26 cellular contexts compared by ENCODE assay signal in genomic region chr4:6443035-6444023, GRCh38. TPM values are rescaled to one million over a fixed set of nuclear protein-coding genes. Genes with fewer than 3 reads are reported as not detected.
A peak's percentile ranks its signal among the peaks of the same experiment; 100 is the strongest.
DNase-seq lines count a peak whose midpoint lies in the region; ATAC-seq and TF ChIP-seq lines count a peak whose summit lies in the region.
"Had no signal": no experiment of that assay in that cellular context is flagged by ENCODE, and none has a peak within 500 bp of the region (broad histone marks: within the 10 kb centered on the region; RNA-seq: fewer than 3 reads in every experiment).

No MANE protein-coding gene starts in this region.

- peaks cover 5% of the 10 kb centered on the region for H3K36me3 Mint-ChIP-seq in effector memory CD8-positive, alpha-beta T cell (ENCODE audit: insufficient read depth)
- H3K36me3 Mint-ChIP-seq: mesothelial cell of epicardium; naive B cell; stimulated activated memory B cell treated with anti-CD40 and anti-IgM and Interleukin-4, amounts not matched to agents 10 μg/mL and 1 μg/mL and 100 μg/mL, for 72 hours had no signal

- no peak for ATAC-seq in left ventricle myocardium superior
- peak; percentile 57 for ATAC-seq in effector memory CD8-positive, alpha-beta T cell (replicated peaks)
- no peak for ATAC-seq in GM21390 (IDR thresholded peaks at IDR 0.05; ENCODE audit: unreplicated experiment)
- ATAC-seq in GM18520 (IDR thresholded peaks at IDR 0.05; ENCODE audit: unreplicated experiment), result no peak
- no peak for ATAC-seq in lower lobe of right lung
- ATAC-seq: stimulated activated memory B cell treated with anti-CD40 and anti-IgM and Interleukin-4, amounts not matched to agents 10 μg/mL and 1 μg/mL and 100 μg/mL, for 72 hours had no signal

- no peaks in the 10 kb centered on the region for H3K9me3 Mint-ChIP-seq in effector memory CD8-positive, alpha-beta T cell
- H3K9me3 Mint-ChIP-seq: activated B cell treated with CpG ODN at 0.5 μM for 24 hours; activated T-helper 1 cell treated with anti-CD3 and anti-CD28 coated beads, Interleukin-12 subunit alpha, Interleukin-12 subunit beta, Interleukin-2, Interleukin-4 antibody, amounts not matched to agents 30 ng/mL and 10 ng/mL and 1 ng/mL, durations not matched to agents 14 hours and 24 hours and 36 hours; mesothelial cell of epicardium; stimulated activated memory B cell treated with anti-CD40 and anti-IgM and Interleukin-4, amounts not matched to agents 10 μg/mL and 1 μg/mL and 100 μg/mL, for 72 hours had no signal

- peak overlapping the region in 1 of 2 donors; percentile 26 for H3K4me3 Mint-ChIP-seq in effector memory CD8-positive, alpha-beta T cell
- H3K4me3 Mint-ChIP-seq: activated B cell treated with CpG ODN at 0.5 μM for 24 hours; activated T-helper 1 cell treated with anti-CD3 and anti-CD28 coated beads, Interleukin-12 subunit alpha, Interleukin-12 subunit beta, Interleukin-2, Interleukin-4 antibody, amounts not matched to agents 30 ng/mL and 10 ng/mL and 1 ng/mL, durations not matched to agents 14 hours and 24 hours and 36 hours; mesothelial cell of epicardium; naive B cell; stimulated activated memory B cell treated with anti-CD40 and anti-IgM and Interleukin-4, amounts not matched to agents 10 μg/mL and 1 μg/mL and 100 μg/mL, for 72 hours had no signal

- H3K36me3 ChIP-seq in lower lobe of right lung, result no peaks in the 10 kb centered on the region
- H3K36me3 ChIP-seq: adrenal gland, MG63, SJCRH30 had no signal

- H3K9me3 ChIP-seq in lower lobe of right lung, result no peaks in the 10 kb centered on the region
- H3K9me3 ChIP-seq: adrenal gland, MG63, SJCRH30 had no signal

- H3K4me3 ChIP-seq in lower lobe of right lung, result no peak overlapping the region
- H3K4me3 ChIP-seq: adrenal gland, MG63, SJCRH30 had no signal

- DNase-seq in cardiac septum (ENCODE audit: low spot score) (peak; percentile 50), left ventricle myocardium superior (no peak), NCI-H2171 (lab: John Stamatoyannopoulos, UW) (peak; percentile 60), lower lobe of right lung (no peak), CD1c-positive myeloid dendritic cell (ENCODE audit: extremely low spot score) (no peak)
- no peak for DNase-seq in effector memory CD8-positive, alpha-beta T cell
- DNase-seq: activated B cell treated with CpG ODN at 0.5 μM for 24 hours; activated CD8-positive, alpha-beta memory T cell treated with anti-CD3 and anti-CD28 coated beads, Interleukin-2, amount 50 U/mL, for 48 hours; activated naive CD4-positive, alpha-beta T cell treated with Interleukin-2 at 50 U/mL for 16 hours; COR-L47; DND-41; KBM-7; kidney; MG63; naive B cell; NCI-H2081 treated with DMSO at 0.1 percent for 48 hours; NCI-H774; SJCRH30; trophoblast cell had no signal

- H3K27me3 Mint-ChIP-seq in effector memory CD8-positive, alpha-beta T cell, result peaks cover 28 to 67% of the 10 kb centered on the region in 2 donors

- peaks cover 8 to 10% of the 10 kb centered on the region in 2 donors for H3K4me1 Mint-ChIP-seq in effector memory CD8-positive, alpha-beta T cell (ENCODE audit: low read depth in 2 of 2)
- H3K4me1 Mint-ChIP-seq: activated B cell treated with CpG ODN at 0.5 μM for 24 hours; naive B cell; stimulated activated memory B cell treated with anti-CD40 and anti-IgM and Interleukin-4, amounts not matched to agents 10 μg/mL and 1 μg/mL and 100 μg/mL, for 72 hours had no signal

- no peaks in the 10 kb centered on the region for H3K4me1 ChIP-seq in lower lobe of right lung
- H3K4me1 ChIP-seq: SJCRH30 had no signal

- peak overlapping the region in 1 of 2 donors; percentile 6 for H3K27ac Mint-ChIP-seq in effector memory CD8-positive, alpha-beta T cell
- H3K27ac Mint-ChIP-seq: activated B cell treated with CpG ODN at 0.5 μM for 24 hours; activated T-helper 1 cell treated with anti-CD3 and anti-CD28 coated beads, Interleukin-12 subunit alpha, Interleukin-12 subunit beta, Interleukin-2, Interleukin-4 antibody, amounts not matched to agents 30 ng/mL and 10 ng/mL and 1 ng/mL, durations not matched to agents 14 hours and 24 hours and 36 hours; mesothelial cell of epicardium; naive B cell; stimulated activated memory B cell treated with anti-CD40 and anti-IgM and Interleukin-4, amounts not matched to agents 10 μg/mL and 1 μg/mL and 100 μg/mL, for 72 hours had no signal

- H3K27ac ChIP-seq in lower lobe of right lung, result no peak overlapping the region
- H3K27ac ChIP-seq: adrenal gland, SJCRH30 had no signal

- no peak for TF ChIP-seq CTCF in lower lobe of right lung (IDR thresholded peaks at IDR 0.05)

- intact Hi-C loops in cardiac septum (cut with DNase I) (no loop called here), left ventricle myocardium superior (cut with micrococcal nuclease) (no loop called here), lower lobe of right lung (cut with DNase I) (no loop called here)

- H3K27me3 ChIP-seq in lower lobe of right lung (ENCODE audit: low read depth), result no peaks in the 10 kb centered on the region
- H3K27me3 ChIP-seq: MG63 had no signal

RNA-seq across cellular contexts. Expression of gene PPP2R2C, which starts 29.1 kb away (rescaled TPM):
- total RNA-seq in cardiac septum (5.5 TPM), left ventricle myocardium superior (8.6 TPM), lower lobe of right lung (not detected)
- total RNA-seq: activated B cell treated with CpG ODN at 0.5 μM for 24 hours; activated T-helper 1 cell treated with anti-CD3 and anti-CD28 coated beads, Interleukin-12 subunit alpha, Interleukin-12 subunit beta, Interleukin-2, Interleukin-4 antibody, amounts not matched to agents 30 ng/mL and 10 ng/mL and 1 ng/mL, durations not matched to agents 14 hours and 24 hours and 36 hours; pulmonary artery endothelial cell; SJCRH30 had no signal

Comparison
In these comparisons a context has a peak if more than half of its experiments do, and no peak if none do; other contexts are left out.
1. DNase-seq: peak in cardiac septum (single experiment) and NCI-H2171 (single experiment); none in left ventricle myocardium superior (single experiment), effector memory CD8-positive, alpha-beta T cell (0 of 3), lower lobe of right lung (single experiment) and CD1c-positive myeloid dendritic cell (single experiment).